ENCODE assay signal across 23 cellular contexts in genomic region chrX:45138525-45138924, GRCh38.
"Had no signal": no experiment of that assay in that cellular context is flagged by ENCODE, and none has a peak within 500 bp of the region (broad histone marks: within the 10 kb centered on the region; RNA-seq: fewer than 3 reads in every experiment).

No MANE protein-coding gene starts in this region.

- H3K4me3 Mint-ChIP-seq: activated naive CD4-positive, alpha-beta T cell treated with anti-CD3 and anti-CD28 coated beads, Interleukin-2, amount 50 U/mL, for 24 hours; activated T-cell treated with anti-CD3 and anti-CD28 coated beads, Interleukin-2, amount 50 U/mL, for 4 hours; naive thymus-derived CD8-positive, alpha-beta T cell; stimulated activated naive B cell treated with anti-CD40 and anti-IgM and Interleukin-4, amounts not matched to agents 10 μg/mL and 1 μg/mL and 100 μg/mL, for 72 hours; T-cell had no signal

- H3K27ac Mint-ChIP-seq: activated naive CD4-positive, alpha-beta T cell treated with anti-CD3 and anti-CD28 coated beads, Interleukin-2, amount 50 U/mL, for 24 hours; progenitor cell of endocrine pancreas; stimulated activated naive B cell treated with anti-CD40 and anti-IgM and Interleukin-4, amounts not matched to agents 10 μg/mL and 1 μg/mL and 100 μg/mL, for 72 hours; T-cell had no signal

- H3K27me3 Mint-ChIP-seq: activated naive CD4-positive, alpha-beta T cell treated with anti-CD3 and anti-CD28 coated beads, Interleukin-2, amount 50 U/mL, for 24 hours; naive thymus-derived CD8-positive, alpha-beta T cell; progenitor cell of endocrine pancreas; stimulated activated naive B cell treated with anti-CD40 and anti-IgM and Interleukin-4, amounts not matched to agents 10 μg/mL and 1 μg/mL and 100 μg/mL, for 72 hours; T-cell had no signal

- H3K4me1 Mint-ChIP-seq: activated naive CD4-positive, alpha-beta T cell treated with anti-CD3 and anti-CD28 coated beads, Interleukin-2, amount 50 U/mL, for 24 hours; naive thymus-derived CD8-positive, alpha-beta T cell; stimulated activated naive B cell treated with anti-CD40 and anti-IgM and Interleukin-4, amounts not matched to agents 10 μg/mL and 1 μg/mL and 100 μg/mL, for 72 hours; T-cell had no signal

- DNase-seq: activated CD4-positive, alpha-beta T cell treated with anti-CD3 and anti-CD28 coated beads, Interleukin-2, amount 50 U/mL, for 48 hours; activated CD4-positive, CD25-positive, alpha-beta regulatory T cell treated with anti-CD3 and anti-CD28 coated beads, Interleukin-2, amount 50 U/mL, for 72 hours; activated CD8-positive, alpha-beta memory T cell treated with anti-CD3 and anti-CD28 coated beads, Interleukin-2, amount 50 U/mL, for 4 hours; activated effector memory CD4-positive, alpha-beta T cell treated with Interleukin-2 at 50 U/mL for 16 hours; activated T-cell treated with anti-CD3 and anti-CD28 coated beads, Interleukin-2, amount 50 U/mL, for 4 hours; aorta; brain microvascular endothelial cell; caudate nucleus; head of caudate nucleus; lower lobe of right lung; retina; sigmoid colon; stimulated activated CD4-positive, alpha-beta T cell treated with anti-CD3 and anti-CD28 coated beads, Interleukin-15, amount 100 ng/mL, for 24 hours; stimulated activated naive B cell treated with anti-CD40 and anti-IgM and Interleukin-4, amounts not matched to agents 10 μg/mL and 1 μg/mL and 100 μg/mL, for 72 hours; T-cell; upper lobe of left lung; WERI-Rb-1 had no signal

- H3K36me3 Mint-ChIP-seq: activated naive CD4-positive, alpha-beta T cell treated with anti-CD3 and anti-CD28 coated beads, Interleukin-2, amount 50 U/mL, for 24 hours; stimulated activated naive B cell treated with anti-CD40 and anti-IgM and Interleukin-4, amounts not matched to agents 10 μg/mL and 1 μg/mL and 100 μg/mL, for 72 hours; T-cell had no signal

- ATAC-seq: activated T-cell treated with anti-CD3 and anti-CD28 coated beads, Interleukin-2, amount 50 U/mL, for 4 hours; gastroesophageal sphincter; lower lobe of right lung; stimulated activated naive B cell treated with anti-CD40 and anti-IgM and Interleukin-4, amounts not matched to agents 10 μg/mL and 1 μg/mL and 100 μg/mL, for 72 hours had no signal

- H3K27ac ChIP-seq: brain microvascular endothelial cell, coronary artery, epithelial cell of prostate, gastroesophageal sphincter, lower lobe of right lung, sigmoid colon, upper lobe of left lung, WERI-Rb-1 had no signal

- H3K9me3 Mint-ChIP-seq: activated naive CD4-positive, alpha-beta T cell treated with anti-CD3 and anti-CD28 coated beads, Interleukin-2, amount 50 U/mL, for 24 hours had no signal
